In genomic region chr19:12680034-12680433, GRCh38 we compare ENCODE assay signal across 15 cellular contexts. TPM values are rescaled to one million over a fixed set of nuclear protein-coding genes. Genes with fewer than 3 reads are reported as not detected.
DNase-seq lines count a peak whose midpoint lies in the region; ATAC-seq and TF ChIP-seq lines count a peak whose summit lies in the region.
"Had no signal": no experiment of that assay in that cellular context is flagged by ENCODE, and none has a peak within 500 bp of the region (broad histone marks: within the 10 kb centered on the region; RNA-seq: fewer than 3 reads in every experiment).

No MANE protein-coding gene starts in this region.

- H3K4me2 ChIP-seq in SK-N-SH: peak overlapping the region; percentile 99

- no peaks in the 10 kb centered on the region for H3K9me2 ChIP-seq in SK-N-SH

- TF ChIP-seq EP300 in SK-N-SH (IDR thresholded peaks at IDR 0.05; ENCODE audit: borderline replicate concordance in 1 of 2, low read depth in 1 of 2, low read length in 1 of 2): no peak

- H3K4me3 ChIP-seq in SK-N-SH (ENCODE audit: low read depth in 2 of 2, low read length in 1 of 2) (0 out of 4 replicates have a peak overlapping the region, but pooled peaks of 1 of the 2 experiments have one; percentile 94), HAP-1 (no peak overlapping the region)

- ATAC-seq in SK-N-SH treated with all-trans-retinoic acid at 6 μM for 48 hours: no peak
- no peak for ATAC-seq in activated naive CD8-positive, alpha-beta T cell treated with anti-CD3 and anti-CD28 coated beads, Interleukin-2, amount 50 U/mL, for 24 hours
- ATAC-seq in activated CD4-positive, CD25-positive, alpha-beta regulatory T cell treated with anti-CD3 and anti-CD28 coated beads, Interleukin-2, amount 50 U/mL, for 24 hours: no peak

- no peak overlapping the region for H2AFZ ChIP-seq in SK-N-SH (ENCODE audit: low read depth)

- H4K20me1 ChIP-seq in SK-N-SH (ENCODE audit: insufficient read depth): peaks cover 12% of the 10 kb centered on the region

- H3K9me3 ChIP-seq in SK-N-SH: no peaks in the 10 kb centered on the region
- H3K9me3 ChIP-seq in HAP-1: no peaks in the 10 kb centered on the region
- H3K9me3 ChIP-seq: adrenal gland, SJCRH30 had no signal

- TF ChIP-seq CTCF in SK-N-SH (IDR thresholded peaks at IDR 0.05) (no peak), nephron progenitor cell (IDR thresholded peaks at IDR 0.05) (no peak)

- in situ Hi-C loops in HAP-1 (cut with MboI; ENCODE audit: low sequenced_read_pairs): no loop called here

- H3K79me2 ChIP-seq in SK-N-SH (ENCODE audit: insufficient read depth): peaks cover 33% of the 10 kb centered on the region; the same call in 1 of the 2 replicates

- H3K27ac ChIP-seq in SK-N-SH (ENCODE audit: low read depth in 2 of 2, low read length in 1 of 2): no peak overlapping the region
- H3K27ac ChIP-seq: SJCRH30 had no signal

- H3K27ac Mint-ChIP-seq in IgD-negative memory B cell: peak overlapping the region in 1 of 3 donors; percentile 53
- H3K27ac Mint-ChIP-seq in activated naive CD8-positive, alpha-beta T cell treated with anti-CD3 and anti-CD28 coated beads, Interleukin-2, amount 50 U/mL, for 24 hours: no peak overlapping the region
- no peak overlapping the region for H3K27ac Mint-ChIP-seq in nephron progenitor cell

- CTCF ChIA-PET in SK-N-SH (lab: Yijun Ruan, JAX): interaction anchor here (1.4 to 3.1 kb wide), 4 partner anchors 8 to 116 kb away, joined by 4 to 21 read pairs (median 10); a partner anchor contains a TSS

- no peak for TF ChIP-seq RAD21 in SK-N-SH (IDR thresholded peaks at IDR 0.05; ENCODE audit: low read length)

- H3K4me1 ChIP-seq in SK-N-SH (ENCODE audit: control insufficient read depth in 1 of 2, insufficient read depth in 2 of 2, low read depth in 1 of 2, low read length in 1 of 2) (peaks cover 0 to 4% of the 10 kb centered on the region in 2 experiments; a peak in 1 of 4 replicates), HAP-1 (no peaks in the 10 kb centered on the region)
- H3K4me1 ChIP-seq: adrenal gland, SJCRH30 had no signal

- H3K9ac ChIP-seq in SK-N-SH: no peak overlapping the region

- 100% methylated on average over 8 of the region's 9 CpGs for WGBS in SK-N-SH (ENCODE audit: low lambda C conversion rate)

- H3K36me3 ChIP-seq in SK-N-SH (replicated peaks in 1 of 2; ENCODE audit: control insufficient read depth in 1 of 2, insufficient read depth in 2 of 2, low read length in 1 of 2) (peaks cover 30 to 34% of the 10 kb centered on the region in 2 experiments), HAP-1 (replicated peaks) (peaks cover 47% of the 10 kb centered on the region)

- no peak for DNase-seq in SK-N-SH
- no peak for DNase-seq in activated naive CD8-positive, alpha-beta T cell treated with anti-CD3 and anti-CD28 coated beads, Interleukin-2, amount 50 U/mL, for 24 hours
- DNase-seq in nephron progenitor cell: no peak
- DNase-seq in kidney tubule cell (ENCODE audit: low spot score): no peak
- no peak for DNase-seq in HAP-1 (ENCODE audit: low spot score in 2 of 2)
- DNase-seq: 8988T, adrenal gland, dermis blood vessel endothelial cell, NCI-H1694, NCI-H748 treated with DMSO at 0.1 percent for 48 hours, SJCRH30 had no signal

- H3K4me3 Mint-ChIP-seq in IgD-negative memory B cell: peak overlapping the region; percentile 63 to 96 (median 78)
- H3K4me3 Mint-ChIP-seq in activated naive CD8-positive, alpha-beta T cell treated with anti-CD3 and anti-CD28 coated beads, Interleukin-2, amount 50 U/mL, for 24 hours: peak overlapping the region; percentile 91
- H3K4me3 Mint-ChIP-seq in nephron progenitor cell: peak overlapping the region; percentile 92

- H3K9me3 Mint-ChIP-seq in IgD-negative memory B cell: no peaks in the 10 kb centered on the region
- H3K9me3 Mint-ChIP-seq in activated naive CD8-positive, alpha-beta T cell treated with anti-CD3 and anti-CD28 coated beads, Interleukin-2, amount 50 U/mL, for 24 hours: no peaks in the 10 kb centered on the region
- H3K9me3 Mint-ChIP-seq in nephron progenitor cell: no peaks in the 10 kb centered on the region

- H3K4me1 Mint-ChIP-seq in IgD-negative memory B cell: peaks cover 12 to 20% (median 19%) of the 10 kb centered on the region in 3 donors
- H3K4me1 Mint-ChIP-seq in activated naive CD8-positive, alpha-beta T cell treated with anti-CD3 and anti-CD28 coated beads, Interleukin-2, amount 50 U/mL, for 24 hours: peaks cover 22% of the 10 kb centered on the region
- H3K4me1 Mint-ChIP-seq in nephron progenitor cell: peaks cover 7% of the 10 kb centered on the region

- POLR2A ChIA-PET in SK-N-SH (lab: Yijun Ruan, JAX): no interaction called here

- H3K27me3 Mint-ChIP-seq in IgD-negative memory B cell (no peaks in the 10 kb centered on the region), nephron progenitor cell (ENCODE audit: low read depth, poor library complexity) (no peaks in the 10 kb centered on the region)
- H3K27me3 Mint-ChIP-seq in activated naive CD8-positive, alpha-beta T cell treated with anti-CD3 and anti-CD28 coated beads, Interleukin-2, amount 50 U/mL, for 24 hours: no peaks in the 10 kb centered on the region

- H3K36me3 Mint-ChIP-seq in IgD-negative memory B cell: peaks cover 9% of the 10 kb centered on the region
- peaks cover 21% of the 10 kb centered on the region for H3K36me3 Mint-ChIP-seq in activated naive CD8-positive, alpha-beta T cell treated with anti-CD3 and anti-CD28 coated beads, Interleukin-2, amount 50 U/mL, for 24 hours (ENCODE audit: low read depth)
- peaks cover 34% of the 10 kb centered on the region for H3K36me3 Mint-ChIP-seq in nephron progenitor cell (ENCODE audit: low read depth)

- H3K27me3 ChIP-seq in SK-N-SH (ENCODE audit: insufficient read depth) (no peaks in the 10 kb centered on the region), HAP-1 (ENCODE audit: low read depth) (no peaks in the 10 kb centered on the region)
- H3K27me3 ChIP-seq: adrenal gland, SJCRH30 had no signal

- peaks cover 15% of the 10 kb centered on the region for H3F3A ChIP-seq in SK-N-SH (replicated peaks; ENCODE audit: insufficient read depth)

TF ChIP-seq in SK-N-SH, 30 proteins besides CTCF, POLR2A, EP300 and RAD21 (continues in another document):
- no peak for TF ChIP-seq GATA2 (CRISPR knock-in tag; IDR thresholded peaks at IDR 0.05)
- TF ChIP-seq RCOR1 (IDR thresholded peaks at IDR 0.05; ENCODE audit: low read length): no peak
- TF ChIP-seq EZH2phosphoT487 (IDR thresholded peaks at IDR 0.05; ENCODE audit: borderline replicate concordance, low read depth): no peak
- no peak for TF ChIP-seq USF2 (IDR thresholded peaks at IDR 0.05; ENCODE audit: borderline replicate concordance, low read depth, low read length)
- no peak for TF ChIP-seq SMC3 (IDR thresholded peaks at IDR 0.05; ENCODE audit: low read depth, low read length)
- TF ChIP-seq TAF1 (IDR thresholded peaks at IDR 0.05; ENCODE audit: borderline replicate concordance, low read depth, low read length): no peak
- TF ChIP-seq YY1 (IDR thresholded peaks at IDR 0.05; ENCODE audit: low read depth): no peak
- no peak for TF ChIP-seq RXRA (IDR thresholded peaks at IDR 0.05; ENCODE audit: borderline replicate concordance, low read depth)
- no peak for TF ChIP-seq NRF1 (IDR thresholded peaks at IDR 0.05; ENCODE audit: low read depth, low read length)

TF ChIP-seq in SK-N-SH treated with all-trans-retinoic acid at 6 μM for 48 hours, 23 proteins besides CTCF, POLR2A, EP300 and RAD21 (continues in another document):
- TF ChIP-seq TSHZ2 (CRISPR knock-in tag; IDR thresholded peaks at IDR 0.05) (no peak), RARB (CRISPR knock-in tag; IDR thresholded peaks at IDR 0.05) (no peak), ISL1 (CRISPR knock-in tag; IDR thresholded peaks at IDR 0.05) (no peak)

RNA-seq across cellular contexts. Expression of gene DHPS, which starts 1.6 kb away (rescaled TPM):
- 179 and 192 TPM in 2 replicates for polyA plus RNA-seq in SK-N-SH (2012; rRNA removed)
- polyA plus RNA-seq in SK-N-SH (2012; cell fraction: cytosol; rRNA removed): 123 and 143 TPM in 2 replicates
- polyA plus RNA-seq in SK-N-SH (2012; cell fraction: nucleus; rRNA removed): 333 and 391 TPM in 2 replicates
- polyA plus RNA-seq in IgD-negative memory B cell: 111 TPM

RNA-seq across cellular contexts. Expression of gene GNG14, which starts 7.8 kb away (rescaled TPM):
- polyA plus RNA-seq in SK-N-SH (2012; rRNA removed) (not detected in 2 replicates), IgD-negative memory B cell (not detected)
- 0.13 TPM in 1 of 2 replicates, not detected in the other for polyA plus RNA-seq in SK-N-SH (2012; cell fraction: cytosol; rRNA removed)
- 0.30 TPM in 1 of 2 replicates, not detected in the other for polyA plus RNA-seq in SK-N-SH (2012; cell fraction: nucleus; rRNA removed)
- polyA plus RNA-seq: adrenal gland, keratinocyte had no signal

RNA-seq across cellular contexts. Expression of gene WDR83, which starts 13.4 kb away (rescaled TPM):
- polyA plus RNA-seq in SK-N-SH (2012; rRNA removed) (12.8 and 18.2 TPM in 2 replicates), IgD-negative memory B cell (18.4 TPM)
- polyA plus RNA-seq in SK-N-SH (2012; cell fraction: cytosol; rRNA removed): 8.2 and 11.1 TPM in 2 replicates
- 28.5 and 44.2 TPM in 2 replicates for polyA plus RNA-seq in SK-N-SH (2012; cell fraction: nucleus; rRNA removed)

RNA-seq across cellular contexts. Expression of gene MAN2B1, which starts 13.5 kb away (rescaled TPM):
- polyA plus RNA-seq in SK-N-SH (2012; rRNA removed) (43.2 and 47.0 TPM in 2 replicates), IgD-negative memory B cell (99.6 TPM)
- polyA plus RNA-seq in SK-N-SH (2012; cell fraction: cytosol; rRNA removed): 23.6 and 33.7 TPM in 2 replicates
- polyA plus RNA-seq in SK-N-SH (2012; cell fraction: nucleus; rRNA removed): 102 and 112 TPM in 2 replicates

RNA-seq across cellular contexts. Expression of gene FBXW9, which starts 16.4 kb away (rescaled TPM):
- polyA plus RNA-seq in SK-N-SH (2012; rRNA removed): 25.9 and 26.6 TPM in 2 replicates
- polyA plus RNA-seq in SK-N-SH (2012; cell fraction: cytosol; rRNA removed): 9.6 and 15.9 TPM in 2 replicates
- 39.1 and 46.7 TPM in 2 replicates for polyA plus RNA-seq in SK-N-SH (2012; cell fraction: nucleus; rRNA removed)
- 5.1 TPM for polyA plus RNA-seq in IgD-negative memory B cell
